In the genomic region with DNA sequence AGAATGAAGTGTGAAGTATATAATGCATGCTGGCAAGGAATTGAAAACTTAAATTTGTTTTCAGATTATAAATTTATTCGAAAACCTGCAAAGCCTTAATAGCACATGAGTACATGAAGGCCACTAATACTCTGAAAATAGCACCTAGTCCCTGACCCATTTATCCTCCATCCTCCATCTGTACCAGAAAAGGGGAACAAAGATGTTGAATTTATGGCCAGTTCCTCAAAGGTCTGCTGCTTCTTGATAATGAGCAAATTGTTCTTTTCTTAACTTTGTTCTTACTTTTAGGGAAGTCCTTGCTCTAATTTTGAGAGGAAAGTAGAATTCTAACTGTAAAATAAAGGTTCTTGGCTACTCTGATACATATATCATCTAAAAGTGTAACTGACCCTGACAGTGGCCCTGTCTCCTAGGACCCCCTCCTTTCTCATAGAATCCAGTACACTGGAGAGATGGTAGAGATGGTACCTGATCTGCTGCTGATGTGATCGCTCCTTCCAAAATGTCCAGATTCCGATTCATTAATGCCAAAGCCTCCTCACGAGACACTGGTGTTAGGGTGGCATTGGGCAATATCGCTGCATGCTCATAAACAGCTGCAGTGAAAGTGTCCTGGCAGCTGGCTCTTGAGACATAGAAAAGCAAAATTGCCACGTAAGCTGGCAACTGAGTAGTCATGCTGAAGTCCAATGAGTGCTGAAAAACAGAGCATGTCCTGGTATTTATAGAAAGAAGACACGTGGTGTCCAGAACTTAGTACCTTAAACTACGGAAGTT, we compare ENCODE assay signal across 10 cellular contexts. TPM values are rescaled to one million over a fixed set of nuclear protein-coding genes. Genes with fewer than 3 reads are reported as not detected.
DNase-seq lines count a peak whose midpoint lies in the region; ATAC-seq, FAIRE-seq and TF ChIP-seq lines count a peak whose summit lies in the region.
"Had no signal": no experiment of that assay in that cellular context is flagged by ENCODE, and none has a peak within 500 bp of the region (broad histone marks: within the 10 kb centered on the region; RNA-seq: fewer than 3 reads in every experiment).

A gene with protein sequence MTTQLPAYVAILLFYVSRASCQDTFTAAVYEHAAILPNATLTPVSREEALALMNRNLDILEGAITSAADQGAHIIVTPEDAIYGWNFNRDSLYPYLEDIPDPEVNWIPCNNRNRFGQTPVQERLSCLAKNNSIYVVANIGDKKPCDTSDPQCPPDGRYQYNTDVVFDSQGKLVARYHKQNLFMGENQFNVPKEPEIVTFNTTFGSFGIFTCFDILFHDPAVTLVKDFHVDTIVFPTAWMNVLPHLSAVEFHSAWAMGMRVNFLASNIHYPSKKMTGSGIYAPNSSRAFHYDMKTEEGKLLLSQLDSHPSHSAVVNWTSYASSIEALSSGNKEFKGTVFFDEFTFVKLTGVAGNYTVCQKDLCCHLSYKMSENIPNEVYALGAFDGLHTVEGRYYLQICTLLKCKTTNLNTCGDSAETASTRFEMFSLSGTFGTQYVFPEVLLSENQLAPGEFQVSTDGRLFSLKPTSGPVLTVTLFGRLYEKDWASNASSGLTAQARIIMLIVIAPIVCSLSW (minus strand): TSS at position 701 of the 780 bp plus-strand sequence. CDS start 20 bp downstream, at position 681.

- TF ChIP-seq POLR2A in HepG2 (IDR thresholded peaks at IDR 0.05; ENCODE audit: insufficient read depth in 1 of 2, low read depth in 2 of 2, low read length in 2 of 2) = no peak

- intact Hi-C loops in HepG2 (cut with micrococcal nuclease; ENCODE audit: unreplicated experiment) = no loop called here

- CTCF ChIA-PET in HepG2 (lab: Yijun Ruan, JAX; ENCODE audit: low intra/inter-chr PET ratio, low total read pairs) = no interaction called here
- CTCF ChIA-PET in RWPE1 (lab: Yijun Ruan, JAX) = interaction anchor here (0.6 kb wide), 1 partner anchor 423 kb away, joined by 5 read pairs; no protein-coding TSS in a partner anchor

- TF ChIP-seq CTCF in HepG2 (CRISPR knock-in tag; IDR thresholded peaks at IDR 0.05) (no peak), RWPE1 (conservative IDR thresholded peaks at IDR 0.05; ENCODE audit: low read depth) (no peak), D721Med (IDR thresholded peaks at IDR 0.05; ENCODE audit: insufficient read depth, missing control alignments) (no peak)

- H3K79me2 ChIP-seq in HepG2 (ENCODE audit: insufficient read depth, low read length) = no peaks in the 10 kb centered on the region

- H3K36me3 ChIP-seq in HepG2 (replicated peaks in 1 of 2; ENCODE audit: control insufficient read depth in 1 of 2, insufficient read depth in 2 of 2, low read length in 2 of 2) = no peaks in the 10 kb centered on the region
- H3K36me3 ChIP-seq: cardiac muscle cell had no signal

- TF ChIP-seq EP300 in HepG2 (IDR thresholded peaks at IDR 0.05; ENCODE audit: low read depth in 2 of 2, low read length in 2 of 2) (no peak), HepG2 (CRISPR knock-in tag; IDR thresholded peaks at IDR 0.05; ENCODE audit: borderline replicate concordance) (no peak)

- H3K4me1 ChIP-seq in HepG2 (ENCODE audit: insufficient read depth, low read length) = peaks cover 15% of the 10 kb centered on the region; the same call in 1 of the 2 replicates

- FAIRE-seq in HepG2 (lab: Jason Lieb, UNC) (no peak), D721Med (lab: Jason Lieb, UNC) (no peak)

- H3K27me3 ChIP-seq in HepG2 (ENCODE audit: control insufficient read depth in 1 of 2, insufficient read depth in 2 of 2, low read length in 2 of 2) = no peaks in the 10 kb centered on the region
- H3K27me3 ChIP-seq: cardiac muscle cell had no signal

- no peaks in the 10 kb centered on the region for H3K9me3 ChIP-seq in HepG2 (ENCODE audit: low read length)

- POLR2A ChIA-PET in HepG2 (lab: Yijun Ruan, JAX) (interaction anchor here (1.7 kb wide), 1 partner anchor 101 kb away, joined by 4 read pairs; a partner anchor contains a TSS), RWPE1 (lab: Yijun Ruan, JAX; ENCODE audit: low non-redundant PET) (no interaction called here)

- no peak within 1 kb of the TSS for H3K4me3 ChIP-seq in HepG2 (replicated peaks in 1 of 3; ENCODE audit: insufficient read depth in 1 of 3, low read depth in 2 of 3, low read length in 3 of 3)
- H3K4me3 ChIP-seq: cardiac muscle cell had no signal

- ATAC-seq in GM21723 (IDR thresholded peaks at IDR 0.05; ENCODE audit: unreplicated experiment) = peak; percentile 59
- no peak for ATAC-seq in HepG2

- H3K27ac ChIP-seq in HepG2 (ENCODE audit: extremely low read length, insufficient read depth, low read length) (no peak within 1 kb of the TSS), RWPE1 (no peak within 1 kb of the TSS)
- H3K27ac ChIP-seq: cardiac muscle cell had no signal

- H3K4me2 ChIP-seq in HepG2 (ENCODE audit: low read depth, low read length) = peak within 1 kb of the TSS; percentile 34; the same call in 1 of the 2 replicates

- BruUV-seq in HepG2 (replicated peaks; lab: Mats Ljungman, UMichigan) = no TSS peak

- DNase-seq in AG20443 (ENCODE audit: low spot score) (peak; percentile 26), OCI-M1 (lab: John Stamatoyannopoulos, UW) (peak; percentile 93), HepG2 (ENCODE audit: low spot score) (no peak), RWPE1 (ENCODE audit: low spot score) (no peak), 8988T (no peak), D721Med (ENCODE audit: insufficient read length, low spot score) (no peak), NCI-H524 (lab: John Stamatoyannopoulos, UW) (no peak)
- DNase-seq: NCI-H1930 had no signal

- TF ChIP-seq RAD21 in HepG2 (CRISPR knock-in tag; IDR thresholded peaks at IDR 0.05) = no peak

- H3K9ac ChIP-seq in HepG2 (ENCODE audit: insufficient read depth, low read depth, low read length) = no peak within 1 kb of the TSS

- WGBS in HepG2 (ENCODE audit: low lambda C conversion rate) = 33% methylated on average over 8 of the region's 8 CpGs

- in situ Hi-C loops in HepG2 (cut with HindIII; ENCODE audit: extremely low pct_ligation_motif_present, low pct_unique_long_range_greater_than_20kb) = no loop called here

- H2AFZ ChIP-seq in HepG2 (ENCODE audit: low read length) = no peak within 1 kb of the TSS

- H4K20me1 ChIP-seq in HepG2 (ENCODE audit: insufficient read depth, low read length) = no peaks in the 10 kb centered on the region

TF ChIP-seq in HepG2, 621 proteins besides CTCF, POLR2A, EP300 and RAD21:
- TF ChIP-seq, protein P1, sequence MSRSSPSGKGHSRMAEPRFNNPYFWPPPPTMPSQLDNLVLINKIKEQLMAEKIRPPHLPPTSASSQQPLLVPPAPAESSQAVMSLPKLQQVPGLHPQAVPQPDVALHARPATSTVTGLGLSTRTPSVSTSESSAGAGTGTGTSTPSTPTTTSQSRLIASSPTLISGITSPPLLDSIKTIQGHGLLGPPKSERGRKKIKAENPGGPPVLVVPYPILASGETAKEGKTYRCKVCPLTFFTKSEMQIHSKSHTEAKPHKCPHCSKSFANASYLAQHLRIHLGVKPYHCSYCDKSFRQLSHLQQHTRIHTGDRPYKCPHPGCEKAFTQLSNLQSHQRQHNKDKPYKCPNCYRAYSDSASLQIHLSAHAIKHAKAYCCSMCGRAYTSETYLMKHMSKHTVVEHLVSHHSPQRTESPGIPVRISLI (CRISPR knock-in tag; IDR thresholded peaks at IDR 0.05; ENCODE audit: borderline replicate concordance) = no peak
- TF ChIP-seq RFX5 (IDR thresholded peaks at IDR 0.05; ENCODE audit: low read depth, low read length) = peak; percentile 68; the same call in 1 of the 2 replicates
- no peak for TF ChIP-seq ZNF124 (CRISPR knock-in tag; IDR thresholded peaks at IDR 0.05)
- TF ChIP-seq MXI1 (IDR thresholded peaks at IDR 0.05; ENCODE audit: borderline replicate concordance, low read depth, low read length) = peak; percentile 45; the same call in 1 of the 3 replicates
- TF ChIP-seq JDP2 (CRISPR knock-in tag; IDR thresholded peaks at IDR 0.05; ENCODE audit: borderline replicate concordance) = no peak
- TF ChIP-seq MXD4 (CRISPR knock-in tag; IDR thresholded peaks at IDR 0.05) = no peak
- TF ChIP-seq MAFF (IDR thresholded peaks at IDR 0.05; ENCODE audit: low read depth, low read length) = peak; percentile 14; the same call in 1 of the 2 replicates
- peak; percentile 67; the same call in 1 of the 2 replicates for TF ChIP-seq CEBPB (IDR thresholded peaks at IDR 0.05; ENCODE audit: borderline replicate concordance, low read depth, low read length)

RNA-seq across cellular contexts. Expression of the gene that starts here (rescaled TPM):
- 0.41 and 0.62 TPM in 2 replicates for total RNA-seq in HepG2 (2016; rRNA removed; fragmentation: Illumina TruSeq; extraction: Trizol)
- not detected in 2 replicates for total RNA-seq in HepG2 (2016; cell fraction: cytosol; rRNA removed; fragmentation: Illumina TruSeq; extraction: Trizol; ENCODE audit: low read depth)
- total RNA-seq in HepG2 (2016; cell fraction: insoluble cytoplasmic fraction; rRNA removed; fragmentation: Illumina TruSeq; extraction: Trizol) = 0.45 and 0.61 TPM in 2 replicates
- total RNA-seq in HepG2 (2016; cell fraction: membrane; rRNA removed; fragmentation: Illumina TruSeq; extraction: Trizol) = 0.17 and 0.25 TPM in 2 replicates
- total RNA-seq in HepG2 (2016; cell fraction: nucleus; rRNA removed; fragmentation: Illumina TruSeq; extraction: Trizol) = 0.65 and 0.75 TPM in 2 replicates
- polyA plus RNA-seq in HepG2 (2011; rRNA removed) = 4.0 and 11.7 TPM in 2 replicates
- polyA plus RNA-seq in HepG2 (2011; cell fraction: cytosol; rRNA removed) = 1.6 and 9.6 TPM in 2 replicates
- polyA plus RNA-seq in HepG2 (2011; cell fraction: nucleus; rRNA removed) = 0.82 and 2.6 TPM in 2 replicates
- polyA plus RNA-seq in HepG2 (2012) = 17.1 and 20.8 TPM in 2 replicates
- 0.05 TPM in 1 of 2 replicates, not detected in the other for polyA plus RNA-seq in HepG2 (2016; cell fraction: cytosol; fragmentation: Illumina TruSeq; extraction: Trizol; ENCODE audit: low read depth)
- 0.44 and 0.53 TPM in 2 replicates for polyA plus RNA-seq in HepG2 (2016; cell fraction: insoluble cytoplasmic fraction; fragmentation: Illumina TruSeq; extraction: Trizol; ENCODE audit: low read depth)
- polyA plus RNA-seq in HepG2 (2016; cell fraction: membrane; fragmentation: Illumina TruSeq; extraction: Trizol; ENCODE audit: low read depth) = 0.08 and 0.13 TPM in 2 replicates
- 1.2 and 1.5 TPM in 2 replicates for polyA plus RNA-seq in HepG2 (2016; cell fraction: nucleus; fragmentation: Illumina TruSeq; extraction: Trizol; ENCODE audit: insufficient read depth, low read depth)
- 2.3 TPM in 1 of 2 replicates, not detected in the other for polyA minus RNA-seq in HepG2 (2011; rRNA and poly(A)+ RNA removed; ENCODE audit: low replicate concordance)
- 1.6 and 6.7 TPM in 2 replicates for polyA minus RNA-seq in HepG2 (2011; cell fraction: cytosol; rRNA and poly(A)+ RNA removed)
- 1.2 and 6.0 TPM in 2 replicates for polyA minus RNA-seq in HepG2 (2011; cell fraction: nucleus; rRNA and poly(A)+ RNA removed)
- total RNA-seq: cardiac muscle cell had no signal
- polyA plus RNA-seq: cardiac muscle cell had no signal

Comparison
In these comparisons a context has a peak if more than half of its experiments do, and no peak if none do; other contexts are left out.
1. DNase-seq: peak in AG20443 (single experiment) and OCI-M1 (single experiment); none in HepG2 (single experiment), RWPE1 (single experiment), 8988T (single experiment), D721Med (single experiment) and NCI-H524 (0 of 2).